In the genomic region with DNA sequence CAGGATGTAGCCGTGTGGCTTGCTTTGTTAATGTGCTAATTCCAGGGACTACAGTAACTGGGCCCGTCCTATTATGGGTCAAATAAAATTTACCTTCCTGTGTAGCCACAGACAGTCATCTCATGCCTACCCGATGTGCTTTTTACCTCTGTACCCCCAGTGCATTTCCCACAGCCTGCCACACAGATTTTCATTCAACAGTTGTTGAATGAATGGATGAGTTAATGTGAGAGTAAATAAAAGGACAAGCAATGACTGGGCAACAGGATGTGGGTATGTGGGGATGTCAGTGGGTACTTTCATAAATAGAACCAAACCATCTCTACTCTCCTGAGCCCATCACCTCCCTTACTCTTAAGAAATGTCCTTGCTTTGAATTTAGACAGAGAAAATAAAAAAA, we compare ENCODE assay signal across 15 cellular contexts.
DNase-seq lines count a peak whose midpoint lies in the region; ATAC-seq, FAIRE-seq and TF ChIP-seq lines count a peak whose summit lies in the region.
"Had no signal": no experiment of that assay in that cellular context is flagged by ENCODE, and none has a peak within 500 bp of the region (broad histone marks: within the 10 kb centered on the region; RNA-seq: fewer than 3 reads in every experiment).

No MANE protein-coding gene starts in this region.

- no peaks in the 10 kb centered on the region for H3F3A ChIP-seq in smooth muscle cell (ENCODE audit: low read depth)

- H3K79me2 ChIP-seq in smooth muscle cell (ENCODE audit: low read depth): no peaks in the 10 kb centered on the region

- intact Hi-C loops in stomach (cut with DNase I; ENCODE audit: low total_unique reads): no loop called here

- H3K4me3 ChIP-seq in smooth muscle cell (no peak overlapping the region), stomach (no peak overlapping the region)

- H3K27me3 ChIP-seq in smooth muscle cell (ENCODE audit: low read depth) (no peaks in the 10 kb centered on the region), stomach (no peaks in the 10 kb centered on the region)

- ATAC-seq in GM18909 (IDR thresholded peaks at IDR 0.05; ENCODE audit: poor library complexity, unreplicated experiment) (peak; percentile 61), HG02759 (IDR thresholded peaks at IDR 0.05; ENCODE audit: unreplicated experiment) (peak; percentile 54), HG03439 (IDR thresholded peaks at IDR 0.05; ENCODE audit: unreplicated experiment) (no peak)
- ATAC-seq: SK-N-SH treated with all-trans-retinoic acid at 6 μM for 48 hours had no signal

- H3K9ac ChIP-seq in smooth muscle cell (ENCODE audit: low read depth): no peak overlapping the region

- no peak for TF ChIP-seq EP300 in stomach (IDR thresholded peaks at IDR 0.05)

- peaks cover 9% of the 10 kb centered on the region for H3K4me1 ChIP-seq in smooth muscle cell (ENCODE audit: low read depth)
- no peaks in the 10 kb centered on the region for H3K4me1 ChIP-seq in stomach

- WGBS in smooth muscle cell (ENCODE audit: low lambda C conversion rate): 85% methylated on average over 3 of the region's 3 CpGs
- 73 to 85% (median 82%) methylated on average over 3 of the region's 3 CpGs for WGBS in stomach, 5 donors

- no peak for TF ChIP-seq POLR2A in stomach (IDR thresholded peaks at IDR 0.05)

- FAIRE-seq in HTR-8/SVneo (lab: Jason Lieb, UNC): no peak
- FAIRE-seq: H1 had no signal

- no peaks in the 10 kb centered on the region for H4K20me1 ChIP-seq in smooth muscle cell (ENCODE audit: low read depth)

- H3K36me3 ChIP-seq in smooth muscle cell (ENCODE audit: low read depth): no peaks in the 10 kb centered on the region
- H3K36me3 ChIP-seq in stomach: no peaks in the 10 kb centered on the region

- H3K4me2 ChIP-seq in smooth muscle cell: peak overlapping the region; percentile 68

- H3K27ac ChIP-seq in smooth muscle cell (ENCODE audit: low read depth) (peak overlapping the region; percentile 46), stomach (no peak overlapping the region)

- H3K9me3 ChIP-seq in smooth muscle cell (replicated peaks; ENCODE audit: low read depth) (no peaks in the 10 kb centered on the region), stomach (no peaks in the 10 kb centered on the region)

- no peak for TF ChIP-seq CTCF in smooth muscle cell (IDR thresholded peaks at IDR 0.05; ENCODE audit: borderline replicate concordance, insufficient read depth, poor library complexity, severe bottlenecking)
- no peak for TF ChIP-seq CTCF in stomach (IDR thresholded peaks at IDR 0.05)

- DNase-seq in HT1080 (ENCODE audit: low read depth): peak; percentile 83
- DNase-seq in smooth muscle cell (lab: John Stamatoyannopoulos, UW; ENCODE audit: unreplicated experiment): no peak
- no peak for DNase-seq in HTR-8/SVneo (ENCODE audit: insufficient read length, low spot score)
- no peak for DNase-seq in stomach
- DNase-seq: activated CD4-positive, alpha-beta T cell treated with anti-CD3 and anti-CD28 coated beads, Interleukin-2, amount 50 U/mL, for 4 hours; amniotic stem cell; DND-41; naive B cell; NCI-H2227 treated with DMSO at 0.1 percent for 48 hours; stimulated activated CD4-positive, alpha-beta T cell treated with anti-CD3 and anti-CD28 coated beads, Interleukin-15, amount 100 ng/mL, for 24 hours had no signal

- no peak overlapping the region for H2AFZ ChIP-seq in smooth muscle cell (ENCODE audit: low read depth)
